20 cellular contexts compared by ENCODE assay signal in the genomic region with DNA sequence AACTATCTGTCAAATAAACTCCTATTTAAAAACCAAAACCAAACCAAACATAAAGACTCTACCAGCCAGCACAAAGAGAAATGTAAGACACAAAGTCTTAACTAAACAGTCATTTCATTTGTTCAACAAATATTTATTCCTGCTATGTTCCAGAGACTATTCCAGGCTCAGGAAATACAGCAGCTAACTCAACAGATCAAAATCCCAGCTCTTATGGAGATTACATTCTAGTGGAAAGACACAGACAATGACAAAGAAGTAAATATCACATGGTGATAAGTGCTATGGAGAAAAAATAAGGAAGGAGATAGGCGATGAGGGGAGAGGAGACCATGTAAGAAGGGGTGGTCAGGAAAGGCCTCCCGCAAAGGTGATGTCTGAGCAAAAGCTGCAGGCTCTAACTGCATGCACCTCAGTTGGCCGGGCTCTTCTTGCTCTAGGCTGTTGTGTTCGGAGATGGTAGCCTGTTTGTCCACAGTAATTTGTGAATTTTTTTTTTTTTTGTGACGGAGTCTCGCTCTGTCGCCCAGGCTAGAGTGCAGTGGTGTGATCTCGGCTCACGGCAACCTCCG. TPM values are rescaled to one million over a fixed set of nuclear protein-coding genes. Genes with fewer than 3 reads are reported as not detected.
DNase-seq lines count a peak whose midpoint lies in the region; ATAC-seq, FAIRE-seq and TF ChIP-seq lines count a peak whose summit lies in the region.
"Had no signal": no experiment of that assay in that cellular context is flagged by ENCODE, and none has a peak within 500 bp of the region (broad histone marks: within the 10 kb centered on the region; RNA-seq: fewer than 3 reads in every experiment).

No MANE protein-coding gene starts in this region.

- H3K9me3 Mint-ChIP-seq in astrocyte (ENCODE audit: unreplicated experiment): no peaks in the 10 kb centered on the region

- H3K4me2 ChIP-seq in astrocyte (ENCODE audit: low read length) (no peak overlapping the region), neural cell (ENCODE audit: low read length) (no peak overlapping the region)

- TF ChIP-seq CTCF in LNCaP clone FGC (IDR thresholded peaks at IDR 0.05; ENCODE audit: control insufficient read depth, extremely low read depth, insufficient read depth) (no peak), astrocyte (IDR thresholded peaks at IDR 0.05; ENCODE audit: insufficient read depth, low read depth, low read length) (no peak), neural cell (IDR thresholded peaks at IDR 0.05; ENCODE audit: poor library complexity, severe bottlenecking) (no peak), heart left ventricle (IDR thresholded peaks at IDR 0.05) (no peak)

- H2AFZ ChIP-seq in astrocyte (ENCODE audit: low read depth, low read length) (no peak overlapping the region), neural cell (ENCODE audit: low read depth, low read length) (no peak overlapping the region)

- H3K4me1 ChIP-seq in astrocyte (ENCODE audit: insufficient read depth, low read length) (no peaks in the 10 kb centered on the region), stomach smooth muscle (ENCODE audit: control insufficient read depth, insufficient read depth, low read length) (no peaks in the 10 kb centered on the region), heart left ventricle (peaks cover 0 to 6% (median 0%) of the 10 kb centered on the region in 12 donors)

- H3K27ac ChIP-seq in astrocyte (ENCODE audit: low read depth, low read length) (no peak overlapping the region), neural cell (ENCODE audit: low read length) (peak overlapping the region; percentile 28), stomach smooth muscle (ENCODE audit: low read length) (peak overlapping the region; percentile 58), heart left ventricle (no peak overlapping the region)

- TF ChIP-seq POLR2A in heart left ventricle (IDR thresholded peaks at IDR 0.05): no peak

- DNase-seq in LNCaP clone FGC (ENCODE audit: low read depth) (peak; percentile 50), astrocyte (ENCODE audit: low read depth) (no peak), heart left ventricle (no peak), NCI-H2107 treated with DMSO at 0.1 percent for 48 hours (lab: John Stamatoyannopoulos, UW; ENCODE audit: unreplicated experiment) (no peak)
- DNase-seq: AML-193, DMS 273 treated with DMSO at 0.1 percent for 48 hours, GDM1, H9, Kasumi-1, MM.1S, NCI-H1092, NCI-H146, NCI-H2081 treated with DMSO at 0.1 percent for 48 hours had no signal

- no peak overlapping the region for H3K4me3 Mint-ChIP-seq in astrocyte (ENCODE audit: unreplicated experiment)
- H3K4me3 Mint-ChIP-seq: H9 had no signal

- WGBS in heart left ventricle, 4 donors: 87 to 98% (median 93%) methylated on average over 10 of the region's 10 CpGs

- no peaks in the 10 kb centered on the region for H3K36me3 ChIP-seq in astrocyte (ENCODE audit: insufficient read depth, low read length)
- no peaks in the 10 kb centered on the region for H3K36me3 ChIP-seq in neural cell (ENCODE audit: insufficient read depth, low read length)
- no peaks in the 10 kb centered on the region for H3K36me3 ChIP-seq in stomach smooth muscle (ENCODE audit: control insufficient read depth in 2 of 2, insufficient read depth in 2 of 2, low read length in 2 of 2)
- no peaks in the 10 kb centered on the region for H3K36me3 ChIP-seq in heart left ventricle

- TF ChIP-seq RAD21 in neural cell (conservative IDR thresholded peaks at IDR 0.05): no peak

- intact Hi-C loops in heart left ventricle (cut with DNase I): no loop called here

- H3K27ac Mint-ChIP-seq in astrocyte (ENCODE audit: unreplicated experiment): no peak overlapping the region
- H3K27ac Mint-ChIP-seq: H9 had no signal

- H3K9me2 ChIP-seq in neural cell (ENCODE audit: insufficient read depth, low read length): no peaks in the 10 kb centered on the region

- H3K4me3 ChIP-seq in LNCaP clone FGC (ENCODE audit: low read depth, low read length) (no peak overlapping the region), astrocyte (ENCODE audit: insufficient read depth, low read depth, low read length) (no peak overlapping the region), neural cell (ENCODE audit: low read length) (no peak overlapping the region), stomach smooth muscle (ENCODE audit: low read length in 2 of 2) (no peak overlapping the region), heart left ventricle (no peak overlapping the region)

- H3K9me3 ChIP-seq in astrocyte (ENCODE audit: insufficient read depth, low read depth, low read length) (no peaks in the 10 kb centered on the region), neural cell (ENCODE audit: low read length) (no peaks in the 10 kb centered on the region), stomach smooth muscle (ENCODE audit: control insufficient read depth in 2 of 2, low read length in 2 of 2) (no peaks in the 10 kb centered on the region), heart left ventricle (no peaks in the 10 kb centered on the region)

- no peak for TF ChIP-seq EP300 in neural cell (conservative IDR thresholded peaks at IDR 0.05; ENCODE audit: poor library complexity, severe bottlenecking)

- H3K79me2 ChIP-seq in astrocyte (ENCODE audit: insufficient read depth, low read length): no peaks in the 10 kb centered on the region
- H3K79me2 ChIP-seq in neural cell (replicated peaks; ENCODE audit: insufficient read depth, low read length): no peaks in the 10 kb centered on the region

- H3K9ac ChIP-seq in astrocyte (ENCODE audit: low read length) (no peak overlapping the region), neural cell (ENCODE audit: low read length) (no peak overlapping the region), stomach smooth muscle (ENCODE audit: low read length in 2 of 2) (no peak overlapping the region)

- H3K27me3 Mint-ChIP-seq in astrocyte (ENCODE audit: low read depth, unreplicated experiment): no peaks in the 10 kb centered on the region

- FAIRE-seq in astrocyte (lab: Jason Lieb, UNC): peak; percentile 32
- FAIRE-seq: RCC 7860 had no signal

- no peak for ATAC-seq in heart left ventricle
- ATAC-seq in GM18511 (IDR thresholded peaks at IDR 0.05; ENCODE audit: unreplicated experiment): no peak
- ATAC-seq: Right ventricle myocardium inferior had no signal

- no peaks in the 10 kb centered on the region for H3F3A ChIP-seq in neural cell (ENCODE audit: insufficient read depth, low read length, poor library complexity, severe bottlenecking)

- H3K4me1 Mint-ChIP-seq in astrocyte (ENCODE audit: low read depth, unreplicated experiment): peaks cover 5% of the 10 kb centered on the region

- H4K20me1 ChIP-seq in astrocyte (ENCODE audit: insufficient read depth, low read length): no peaks in the 10 kb centered on the region
- H4K20me1 ChIP-seq in neural cell (ENCODE audit: insufficient read depth): no peaks in the 10 kb centered on the region

- no peaks in the 10 kb centered on the region for H3K36me3 Mint-ChIP-seq in astrocyte (ENCODE audit: low read depth, unreplicated experiment)

- H3K27me3 ChIP-seq in astrocyte (ENCODE audit: insufficient read depth, low read length) (no peaks in the 10 kb centered on the region), neural cell (ENCODE audit: insufficient read depth, low read depth, low read length) (no peaks in the 10 kb centered on the region), stomach smooth muscle (ENCODE audit: control insufficient read depth in 1 of 2, insufficient read depth in 2 of 2, low read length in 2 of 2) (peaks cover 0 to 2% of the 10 kb centered on the region in 2 donors), heart left ventricle (no peaks in the 10 kb centered on the region)

TF ChIP-seq in neural cell, 6 proteins besides CTCF, POLR2A, EP300 and RAD21:
- TF ChIP-seq SMC3 (conservative IDR thresholded peaks at IDR 0.05; ENCODE audit: poor library complexity): no peak
- TF ChIP-seq EZH2 (IDR thresholded peaks at IDR 0.05; ENCODE audit: borderline replicate concordance, insufficient read depth, low read length, poor library complexity, severe bottlenecking): no peak
- no peak for TF ChIP-seq POLR2AphosphoS5 (IDR thresholded peaks at IDR 0.05)
- TF ChIP-seq MXI1 (conservative IDR thresholded peaks at IDR 0.05; ENCODE audit: poor library complexity, severe bottlenecking): no peak
- TF ChIP-seq TAF1 (IDR thresholded peaks at IDR 0.05; ENCODE audit: low read depth): no peak
- TF ChIP-seq REST (IDR thresholded peaks at IDR 0.05; ENCODE audit: borderline replicate concordance): no peak

RNA-seq across cellular contexts. Expression of gene PPEF1, which starts 15.1 kb away (rescaled TPM):
- total RNA-seq in astrocyte (0.14 TPM in 1 of 2 replicates, not detected in the other), heart left ventricle (under 1 TPM in 5 of 9 donors, not detected in 4; 0.23 to 0.82 (median 0.71) TPM)
- polyA plus RNA-seq in neural cell (1.5 and 1.6 TPM in 2 replicates), heart left ventricle (under 1 TPM; 0.11 to 0.17 TPM)
- 0.69 and 0.97 TPM in 2 replicates for polyA minus RNA-seq in neural cell

RNA-seq across cellular contexts. Expression of gene RS1, which starts 50.7 kb away (rescaled TPM):
- not detected in 2 replicates for total RNA-seq in astrocyte
- polyA plus RNA-seq in neural cell: not detected in 2 replicates
- polyA minus RNA-seq in neural cell: not detected in 2 replicates
- total RNA-seq in heart left ventricle: not detected
- polyA plus RNA-seq in heart left ventricle: not detected
- total RNA-seq: Daoy, H9, NCI-H460, Right ventricle myocardium inferior had no signal

Comparison
In these comparisons a context has a peak if more than half of its experiments do, and no peak if none do; other contexts are left out.
1. H3K27ac ChIP-seq: peak in neural cell (single experiment) and stomach smooth muscle (single experiment); none in astrocyte (single experiment) and heart left ventricle (0 of 12).